ENCODE assay signal across 25 cellular contexts in the genomic region with DNA sequence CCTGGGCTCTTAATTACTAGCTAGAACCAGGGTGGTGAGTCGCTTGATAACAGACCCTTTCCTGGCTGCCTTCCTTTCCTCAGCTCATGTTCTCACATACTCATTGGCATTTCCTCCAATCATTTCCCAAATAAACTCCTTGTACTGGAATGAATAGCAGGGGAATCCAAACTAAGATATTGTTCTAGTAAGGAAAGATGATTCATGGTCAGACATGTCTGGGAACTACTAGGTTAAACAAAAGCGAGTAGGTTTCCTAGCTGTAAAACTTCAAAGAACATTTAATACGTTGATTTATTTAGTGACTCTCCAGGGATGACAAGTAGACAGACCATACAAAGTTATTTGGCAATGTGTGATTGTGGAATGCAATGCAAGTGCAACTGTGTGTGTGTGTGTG.
A peak's percentile ranks its signal among the peaks of the same experiment; 100 is the strongest.
DNase-seq lines count a peak whose midpoint lies in the region; ATAC-seq, FAIRE-seq and TF ChIP-seq lines count a peak whose summit lies in the region.
"Had no signal": no experiment of that assay in that cellular context is flagged by ENCODE, and none has a peak within 500 bp of the region (broad histone marks: within the 10 kb centered on the region; RNA-seq: fewer than 3 reads in every experiment).

No MANE protein-coding gene starts in this region.

- TF ChIP-seq EP300 in ovary (IDR thresholded peaks at IDR 0.05) = no peak

- no peak overlapping the region for H3K27ac ChIP-seq in foreskin keratinocyte
- H3K27ac ChIP-seq in ovary = no peak overlapping the region
- H3K27ac ChIP-seq: colonic mucosa, heart left ventricle, Peyer's patch, SK-N-MC, tibial artery had no signal

- ATAC-seq in foreskin keratinocyte = peak; percentile 52
- ATAC-seq: activated CD8-positive, alpha-beta T cell treated with anti-CD3 and anti-CD28 coated beads, Interleukin-2, amount 10 ng/mL, durations not matched to agents 7 days and 5 days; effector memory CD8-positive, alpha-beta T cell; GM12878; heart left ventricle; left lobe of liver; naive thymus-derived CD8-positive, alpha-beta T cell; T-helper 17 cell had no signal

- H3K4me3 ChIP-seq in cardiac fibroblast (replicated peaks in 1 of 2; ENCODE audit: low read depth in 2 of 2, low read length in 2 of 2) (no peak overlapping the region), ovary (no peak overlapping the region)
- H3K4me3 ChIP-seq: colonic mucosa, GM12878, heart left ventricle, Peyer's patch, SK-N-MC, tibial artery had no signal

- no peak for TF ChIP-seq POLR2A in ovary (IDR thresholded peaks at IDR 0.05)

- H3K27me3 ChIP-seq in foreskin keratinocyte (peaks cover 5% of the 10 kb centered on the region), ovary (no peaks in the 10 kb centered on the region)
- H3K27me3 ChIP-seq: colonic mucosa, heart left ventricle, Peyer's patch had no signal

- no peaks in the 10 kb centered on the region for H3K9me3 ChIP-seq in ovary
- H3K9me3 ChIP-seq: colonic mucosa, heart left ventricle, Peyer's patch, tibial artery had no signal

- TF ChIP-seq CTCF in cardiac fibroblast (IDR thresholded peaks at IDR 0.05; ENCODE audit: low read depth, low read length) = no peak
- TF ChIP-seq CTCF in foreskin keratinocyte (conservative IDR thresholded peaks at IDR 0.05) = no peak
- TF ChIP-seq CTCF in ovary (IDR thresholded peaks at IDR 0.05) = no peak

- no peak for FAIRE-seq in urothelium cell line (lab: Jason Lieb, UNC)
- FAIRE-seq: GM12878, H54 had no signal

- 36 to 44% (median 41%) methylated on average over 3 of the region's 3 CpGs for WGBS in ovary, 3 donors

- H3K36me3 ChIP-seq in ovary = no peaks in the 10 kb centered on the region
- H3K36me3 ChIP-seq: colonic mucosa, heart left ventricle, Peyer's patch, tibial artery had no signal

- intact Hi-C loops in ovary (cut with DNase I) = no loop called here

- H3K4me1 ChIP-seq in foreskin keratinocyte (peaks cover 3% of the 10 kb centered on the region), ovary (ENCODE audit: insufficient read depth) (no peaks in the 10 kb centered on the region)
- H3K4me1 ChIP-seq: colonic mucosa, heart left ventricle, Peyer's patch, tibial artery had no signal

- DNase-seq in M059J (ENCODE audit: low read depth) = peak; percentile 81
- peak; percentile 16 for DNase-seq in cardiac fibroblast (ENCODE audit: low read depth in 2 of 2)
- peak; percentile 62 to 68 for DNase-seq in foreskin keratinocyte
- DNase-seq in NCI-H446 treated with DMSO at 0.1 percent for 48 hours (lab: John Stamatoyannopoulos, UW) = no peak
- no peak for DNase-seq in urothelium cell line (ENCODE audit: low spot score)
- DNase-seq in germinal center (ENCODE audit: low spot score) = no peak
- no peak for DNase-seq in ovary
- DNase-seq: activated CD4-positive, alpha-beta T cell treated with anti-CD3 and anti-CD28 coated beads for 1 hour; activated CD8-positive, alpha-beta T cell treated with anti-CD3 and anti-CD28 coated beads, Interleukin-2, amount 10 ng/mL, durations not matched to agents 7 days and 5 days; activated gamma-delta T cell; activated T-cell treated with anti-CD3 and anti-CD28 coated beads for 4 hours; colonic mucosa; effector memory CD8-positive, alpha-beta T cell; heart left ventricle; MV-4-11; naive thymus-derived CD8-positive, alpha-beta T cell; NCI-H2171; NCI-H524 treated with DMSO at 0.1 percent for 48 hours; Peyer's patch; T-helper 17 cell; tibial artery had no signal

Comparison
In these comparisons a context has a peak if more than half of its experiments do, and no peak if none do; other contexts are left out.
1. DNase-seq: peak in M059J (single experiment), cardiac fibroblast (2 of 2) and foreskin keratinocyte (2 of 2); none in NCI-H446 treated with DMSO at 0.1 percent for 48 hours (single experiment), urothelium cell line (single experiment), germinal center (single experiment) and ovary (0 of 5).